ENCODE assay signal across 27 cellular contexts in genomic region chr10:96685297-96685696, GRCh38. TPM values are rescaled to one million over a fixed set of nuclear protein-coding genes. Genes with fewer than 3 reads are reported as not detected.
DNase-seq lines count a peak whose midpoint lies in the region; ATAC-seq, FAIRE-seq and TF ChIP-seq lines count a peak whose summit lies in the region.
"Had no signal": no experiment of that assay in that cellular context is flagged by ENCODE, and none has a peak within 500 bp of the region (broad histone marks: within the 10 kb centered on the region; RNA-seq: fewer than 3 reads in every experiment).

No MANE protein-coding gene starts in this region.

- H3K27ac Mint-ChIP-seq in activated naive CD8-positive, alpha-beta T cell treated with anti-CD3 and anti-CD28 coated beads, Interleukin-2, amount 50 U/mL, for 24 hours, result peak overlapping the region; percentile 43
- H3K27ac Mint-ChIP-seq in activated naive CD8-positive, alpha-beta T cell treated with anti-CD3 and anti-CD28 coated beads for 36 hours, result no peak overlapping the region
- H3K27ac Mint-ChIP-seq: activated CD4-positive, alpha-beta memory T cell treated with anti-CD3 and anti-CD28 coated beads, Interleukin-2, amount 10 ng/mL, durations not matched to agents 7 days and 5 days; activated T-helper 2 cell treated with anti-CD3 and anti-CD28 coated beads, Interferon-gamma antibody, Interleukin-2, Interleukin-4, amounts not matched to agents 10 μg/mL and 5 μg/mL and 100 μg/mL, durations not matched to agents 14 hours and 24 hours and 36 hours; type B pancreatic cell had no signal

- H3K4me1 Mint-ChIP-seq in activated naive CD8-positive, alpha-beta T cell treated with anti-CD3 and anti-CD28 coated beads, Interleukin-2, amount 50 U/mL, for 24 hours, result peaks cover 51% of the 10 kb centered on the region
- peaks cover 4% of the 10 kb centered on the region for H3K4me1 Mint-ChIP-seq in activated naive CD8-positive, alpha-beta T cell treated with anti-CD3 and anti-CD28 coated beads for 36 hours
- H3K4me1 Mint-ChIP-seq: neural crest cell had no signal

- no peaks in the 10 kb centered on the region for H3K27me3 Mint-ChIP-seq in activated naive CD8-positive, alpha-beta T cell treated with anti-CD3 and anti-CD28 coated beads, Interleukin-2, amount 50 U/mL, for 24 hours
- peaks cover 3% of the 10 kb centered on the region for H3K27me3 Mint-ChIP-seq in activated naive CD8-positive, alpha-beta T cell treated with anti-CD3 and anti-CD28 coated beads for 36 hours

- no peak for TF ChIP-seq CTCF in A673 (conservative IDR thresholded peaks at IDR 0.05; ENCODE audit: low read depth, low read length)

- ATAC-seq in activated naive CD8-positive, alpha-beta T cell treated with anti-CD3 and anti-CD28 coated beads, Interleukin-2, amount 50 U/mL, for 24 hours, result no peak
- ATAC-seq in left lobe of liver, result peak; percentile 24
- ATAC-seq: body of pancreas had no signal

- no peaks in the 10 kb centered on the region for H3K36me3 ChIP-seq in A673 (ENCODE audit: insufficient read depth, low read length, poor library complexity, severe bottlenecking)
- H3K36me3 ChIP-seq: BE2C had no signal

- H3K9me3 ChIP-seq in A673 (ENCODE audit: low read depth, low read length, poor library complexity, severe bottlenecking), result no peaks in the 10 kb centered on the region
- H3K9me3 ChIP-seq: BE2C, body of pancreas had no signal

- H3K9me3 Mint-ChIP-seq in activated naive CD8-positive, alpha-beta T cell treated with anti-CD3 and anti-CD28 coated beads, Interleukin-2, amount 50 U/mL, for 24 hours, result no peaks in the 10 kb centered on the region
- peaks cover 3% of the 10 kb centered on the region for H3K9me3 Mint-ChIP-seq in activated naive CD8-positive, alpha-beta T cell treated with anti-CD3 and anti-CD28 coated beads for 36 hours
- H3K9me3 Mint-ChIP-seq: type B pancreatic cell had no signal

- no peaks in the 10 kb centered on the region for H3K27me3 ChIP-seq in A673 (replicated peaks; ENCODE audit: insufficient read depth, low read depth, low read length, poor library complexity)
- H3K27me3 ChIP-seq: BE2C, body of pancreas had no signal

- POLR2A ChIA-PET in A673 (lab: Charles Lee; ENCODE audit: low non-redundant PET), result no interaction called here

- no peak for DNase-seq in activated naive CD8-positive, alpha-beta T cell treated with anti-CD3 and anti-CD28 coated beads, Interleukin-2, amount 50 U/mL, for 24 hours
- DNase-seq in activated naive CD8-positive, alpha-beta T cell treated with anti-CD3 and anti-CD28 coated beads for 36 hours, result no peak
- peak; percentile 49 for DNase-seq in M059J (ENCODE audit: low read depth)
- no peak for DNase-seq in left lobe of liver (ENCODE audit: low spot score)
- no peak for DNase-seq in urothelium cell line (ENCODE audit: low spot score)
- no peak for DNase-seq in A673 (ENCODE audit: low spot score)
- no peak for DNase-seq in UCSD-AML1 (lab: John Stamatoyannopoulos, UW; ENCODE audit: unreplicated experiment)
- DNase-seq in SHP77 treated with DMSO at 0.1 percent for 48 hours (lab: John Stamatoyannopoulos, UW), result no peak
- DNase-seq: activated CD4-positive, alpha-beta memory T cell treated with anti-CD3 and anti-CD28 coated beads, Interleukin-2, amount 10 ng/mL, durations not matched to agents 7 days and 5 days; BE2C; body of pancreas; cerebellar nuclear complex; dorsolateral prefrontal cortex; islet precursor cell; KG1; NCI-H1105 treated with DMSO at 0.1 percent for 48 hours; NCI-H2029 treated with DMSO at 0.1 percent for 48 hours; NCI-H446; stimulated activated CD8-positive, alpha-beta memory T cell treated with anti-CD3 and anti-CD28 coated beads, Interleukin-4, amount 100 ng/mL, for 48 hours; SW 1271; T1000 had no signal

- no peaks in the 10 kb centered on the region for H3K36me3 Mint-ChIP-seq in activated naive CD8-positive, alpha-beta T cell treated with anti-CD3 and anti-CD28 coated beads, Interleukin-2, amount 50 U/mL, for 24 hours (ENCODE audit: low read depth)
- H3K36me3 Mint-ChIP-seq in activated naive CD8-positive, alpha-beta T cell treated with anti-CD3 and anti-CD28 coated beads for 36 hours, result no peaks in the 10 kb centered on the region
- H3K36me3 Mint-ChIP-seq: type B pancreatic cell had no signal

- CTCF ChIA-PET in A673 (lab: Charles Lee), result no interaction called here

- H3K27ac ChIP-seq in A673 (ENCODE audit: low read depth, low read length, poor library complexity, severe bottlenecking), result no peak overlapping the region
- H3K27ac ChIP-seq: dorsolateral prefrontal cortex had no signal

- intact Hi-C loops in A673 (cut with micrococcal nuclease; ENCODE audit: unreplicated experiment), result no loop called here

- peak; percentile 32 for FAIRE-seq in urothelium cell line (lab: Jason Lieb, UNC)
- FAIRE-seq: D721Med, endothelial cell of umbilical vein, GM18507 had no signal

- no peak overlapping the region for H3K4me3 Mint-ChIP-seq in activated naive CD8-positive, alpha-beta T cell treated with anti-CD3 and anti-CD28 coated beads, Interleukin-2, amount 50 U/mL, for 24 hours
- H3K4me3 Mint-ChIP-seq in activated naive CD8-positive, alpha-beta T cell treated with anti-CD3 and anti-CD28 coated beads for 36 hours, result no peak overlapping the region
- H3K4me3 Mint-ChIP-seq: activated CD4-positive, alpha-beta memory T cell treated with anti-CD3 and anti-CD28 coated beads, Interleukin-2, amount 10 ng/mL, durations not matched to agents 7 days and 5 days; neural crest cell; type B pancreatic cell had no signal

- BruUV-seq in A673 (replicated peaks; lab: Mats Ljungman, UMichigan), result no TSS peak

- H3K4me1 ChIP-seq in A673 (ENCODE audit: insufficient read depth, low read length, poor library complexity, severe bottlenecking), result no peaks in the 10 kb centered on the region
- H3K4me1 ChIP-seq: BE2C had no signal

- H3K4me3 ChIP-seq in A673 (ENCODE audit: low read depth, low read length, poor library complexity, severe bottlenecking), result no peak overlapping the region
- H3K4me3 ChIP-seq: body of pancreas, dorsolateral prefrontal cortex had no signal

RNA-seq across cellular contexts. Expression of gene PIK3AP1, which starts 35.0 kb away (rescaled TPM):
- total RNA-seq in activated naive CD8-positive, alpha-beta T cell treated with anti-CD3 and anti-CD28 coated beads for 36 hours, result 1 to 10 TPM; 4.5 to 5.1 TPM
- total RNA-seq in M059J (2014; rRNA removed; shearing (Covaris generic)), result 2.4 and 4.5 TPM in 2 replicates
- 35.7 TPM for total RNA-seq in left lobe of liver
- total RNA-seq in A673 (2021), result 0.24 and 0.37 TPM in 2 replicates
- total RNA-seq: endothelial cell of umbilical vein had no signal
